ENCODE assay signal across 10 cellular contexts in the genomic region with DNA sequence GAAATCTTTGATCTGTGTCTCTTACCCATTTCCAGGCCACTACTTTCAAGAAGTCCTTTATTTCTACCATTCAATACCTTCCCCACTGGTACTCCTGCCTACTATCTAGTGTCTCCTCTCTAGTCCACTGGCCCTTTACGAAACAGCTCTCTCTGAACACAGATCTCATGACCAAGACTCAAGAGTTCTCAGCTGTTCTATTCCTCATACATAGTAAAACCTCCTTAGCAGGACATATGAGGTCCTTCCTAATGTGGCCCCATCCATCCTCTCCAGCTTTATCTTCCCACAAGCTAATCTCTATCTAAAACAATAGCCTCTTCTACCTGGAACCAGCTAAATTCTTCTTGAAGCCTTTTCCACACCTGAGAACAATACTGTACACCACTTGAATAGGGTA. TPM values are rescaled to one million over a fixed set of nuclear protein-coding genes. Genes with fewer than 3 reads are reported as not detected.
DNase-seq lines count a peak whose midpoint lies in the region; ATAC-seq and TF ChIP-seq lines count a peak whose summit lies in the region.
"Had no signal": no experiment of that assay in that cellular context is flagged by ENCODE, and none has a peak within 500 bp of the region (broad histone marks: within the 10 kb centered on the region; RNA-seq: fewer than 3 reads in every experiment).

No MANE protein-coding gene starts in this region.

- DNase-seq in ACHN (peak; percentile 18), ELR (ENCODE audit: low read depth) (peak; percentile 15), RKO (ENCODE audit: low spot score) (peak; percentile 50), fibroblast of the aortic adventitia (ENCODE audit: low read depth) (peak; percentile 4), testis (no peak), uterus (no peak), left ventricle myocardium superior (no peak)
- DNase-seq: NCI-H524 treated with DMSO at 0.1 percent for 48 hours had no signal

- WGBS in testis, 2 donors: 71 to 91% methylated on average over 1 of the region's 1 CpG

- H3K4me1 ChIP-seq in testis: peaks cover 22% of the 10 kb centered on the region
- peaks cover 0 to 17% of the 10 kb centered on the region in 2 donors for H3K4me1 ChIP-seq in uterus

- H3K27ac ChIP-seq in testis: no peak overlapping the region
- H3K27ac ChIP-seq in uterus: no peak overlapping the region

- TF ChIP-seq CTCF in fibroblast of the aortic adventitia (IDR thresholded peaks at IDR 0.05; ENCODE audit: insufficient read depth, low read length): no peak
- no peak for TF ChIP-seq CTCF in testis (IDR thresholded peaks at IDR 0.05)
- no peak for TF ChIP-seq CTCF in uterus (IDR thresholded peaks at IDR 0.05)

- H3K36me3 ChIP-seq in testis (ENCODE audit: low read depth, missing control alignments) (no peaks in the 10 kb centered on the region), uterus (no peaks in the 10 kb centered on the region)

- in situ Hi-C loops in ACHN (cut with HindIII; ENCODE audit: low pct_ligation_motif_present, low pct_unique_long_range_greater_than_20kb, low sequenced_read_pairs): no loop called here

- H3K27me3 ChIP-seq in testis: no peaks in the 10 kb centered on the region
- no peaks in the 10 kb centered on the region for H3K27me3 ChIP-seq in uterus

- no peak overlapping the region for H3K4me3 ChIP-seq in fibroblast of the aortic adventitia (ENCODE audit: low read depth, low read length)
- H3K4me3 ChIP-seq in testis: no peak overlapping the region
- no peak overlapping the region for H3K4me3 ChIP-seq in uterus
- H3K4me3 ChIP-seq: lung had no signal

- intact Hi-C loops in testis (cut with DNase I; ENCODE audit: low total_unique reads) (no loop called here), uterus (cut with DNase I; ENCODE audit: low total_unique reads) (loop anchor here (10.0 kb wide), 1 partner anchor 75 kb away; the partner anchor contains the start of gene MSANTD3), left ventricle myocardium superior (cut with micrococcal nuclease) (no loop called here)

- H3K9me3 ChIP-seq in testis: no peaks in the 10 kb centered on the region
- H3K9me3 ChIP-seq in uterus: no peaks in the 10 kb centered on the region

- no peak for ATAC-seq in GM21423 (IDR thresholded peaks at IDR 0.05; ENCODE audit: unreplicated experiment)
- no peak for ATAC-seq in left ventricle myocardium superior

- TF ChIP-seq POLR2A in testis (IDR thresholded peaks at IDR 0.05) (no peak), uterus (IDR thresholded peaks at IDR 0.05) (no peak)

RNA-seq across cellular contexts. Expression of gene TEX10, which starts 2.6 kb away (rescaled TPM):
- 36.0 and 41.6 TPM in 2 replicates for total RNA-seq in fibroblast of the aortic adventitia (ENCODE audit: low replicate concordance)
- 10 to 100 TPM; 45.3 to 47.4 TPM for total RNA-seq in testis
- 45.7 TPM for polyA plus RNA-seq in testis (ENCODE audit: insufficient read depth, low read depth, low replicate concordance)
- total RNA-seq in uterus: 10 to 100 TPM; 17.9 to 48.0 (median 21.2) TPM
- total RNA-seq in left ventricle myocardium superior: 8.3 TPM

Comparison
In these comparisons a context has a peak if more than half of its experiments do, and no peak if none do; other contexts are left out.
1. DNase-seq: peak in ACHN (single experiment), ELR (single experiment), RKO (single experiment) and fibroblast of the aortic adventitia (single experiment); none in testis (single experiment), uterus (0 of 2) and left ventricle myocardium superior (single experiment).